ENCODE assay signal across 17 cellular contexts in genomic region chr15:76936671-76937070, GRCh38. TPM values are rescaled to one million over a fixed set of nuclear protein-coding genes. Genes with fewer than 3 reads are reported as not detected.
"Had no signal": no experiment of that assay in that cellular context is flagged by ENCODE, and none has a peak within 500 bp of the region (broad histone marks: within the 10 kb centered on the region; RNA-seq: fewer than 3 reads in every experiment).

No MANE protein-coding gene starts in this region.

- H3K4me3 ChIP-seq: lung, smooth muscle cell, suprapubic skin had no signal

- H3K27ac ChIP-seq: brain microvascular endothelial cell, foreskin keratinocyte, suprapubic skin had no signal

- ATAC-seq: activated CD4-positive, CD25-positive, alpha-beta regulatory T cell treated with anti-CD3 and anti-CD28 coated beads, Interleukin-2, amount 50 U/mL, for 24 hours; esophagus mucosa; foreskin keratinocyte; left cardiac atrium; right cardiac atrium had no signal

- H3K4me1 ChIP-seq: foreskin keratinocyte had no signal

- H3K27me3 ChIP-seq: brain microvascular endothelial cell, foreskin keratinocyte, suprapubic skin had no signal

- H3K9me3 ChIP-seq: suprapubic skin had no signal

- DNase-seq: activated CD4-positive, alpha-beta T cell treated with anti-CD3 and anti-CD28 coated beads, Interleukin-2, amount 50 U/mL, for 1 hour; activated naive CD4-positive, alpha-beta T cell; activated naive CD8-positive, alpha-beta T cell treated with anti-CD3 and anti-CD28 coated beads, Interleukin-2, amount 10 ng/mL, durations not matched to agents 7 days and 5 days; anterior cingulate cortex; brain microvascular endothelial cell; foreskin keratinocyte; glutamatergic neuron; hypothalamus; left cardiac atrium; right cardiac atrium had no signal

RNA-seq across cellular contexts. Expression of gene PSTPIP1, which starts 58.3 kb away (rescaled TPM):
- total RNA-seq: chondrocyte, progenitor cell of endocrine pancreas, smooth muscle cell had no signal
